In the genomic region with DNA sequence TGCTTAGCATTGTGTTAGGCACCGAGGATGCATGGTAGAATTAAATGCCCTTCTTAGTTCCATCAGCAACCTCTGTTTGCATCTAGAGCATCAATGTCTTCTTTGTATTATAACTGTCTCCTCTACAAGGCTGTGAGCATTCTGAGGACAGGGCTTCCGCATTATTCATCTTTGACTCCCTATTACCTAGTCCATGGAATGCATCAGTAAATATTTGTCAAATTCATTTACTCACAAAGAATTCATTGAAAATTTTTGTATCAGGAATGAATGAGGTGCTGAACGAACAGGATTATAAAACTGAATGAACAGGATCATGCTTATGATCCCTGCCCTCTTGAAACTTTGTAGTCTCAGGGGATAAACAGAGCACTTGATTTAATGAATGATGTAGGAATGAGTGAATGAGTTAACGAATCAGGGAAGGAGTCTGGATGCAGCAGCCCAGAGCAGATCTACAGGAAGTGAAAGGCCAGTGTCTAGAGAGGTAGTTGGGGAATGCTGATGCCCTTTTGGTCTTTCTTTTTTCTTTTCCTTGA, we compare ENCODE assay signal across 37 cellular contexts. TPM values are rescaled to one million over a fixed set of nuclear protein-coding genes. Genes with fewer than 3 reads are reported as not detected.
"Had no signal": no experiment of that assay in that cellular context is flagged by ENCODE, and none has a peak within 500 bp of the region (broad histone marks: within the 10 kb centered on the region; RNA-seq: fewer than 3 reads in every experiment).

No MANE protein-coding gene starts in this region.

- H3K9me3 ChIP-seq: adrenal gland, body of pancreas, breast epithelium had no signal

- H3K27ac Mint-ChIP-seq: activated B cell treated with CpG ODN at 0.5 μM for 24 hours; activated CD4-positive, alpha-beta memory T cell treated with anti-CD3 and anti-CD28 coated beads for 36 hours; activated CD4-positive, alpha-beta T cell treated with anti-CD3 and anti-CD28 coated beads, Interleukin-2, amount 10 ng/mL, durations not matched to agents 24 days and 14 days; activated CD8-positive, alpha-beta T cell treated with anti-CD3 and anti-CD28 coated beads for 36 hours; activated naive CD4-positive, alpha-beta T cell treated with anti-CD3 and anti-CD28 coated beads for 36 hours; activated naive CD4-positive, alpha-beta T cell treated with anti-CD3 and anti-CD28 coated beads, Interleukin-2, amount 50 U/mL, for 72 hours; activated naive CD8-positive, alpha-beta T cell treated with anti-CD3 and anti-CD28 coated beads for 36 hours; activated T-cell treated with anti-CD3 and anti-CD28 coated beads, Interleukin-2, amount 50 U/mL, for 72 hours; activated T-helper 1 cell treated with anti-CD3 and anti-CD28 coated beads, Interleukin-12 subunit alpha, Interleukin-12 subunit beta, Interleukin-2, Interleukin-4 antibody, amounts not matched to agents 30 ng/mL and 10 ng/mL and 1 ng/mL, durations not matched to agents 14 hours and 24 hours and 36 hours; activated T-helper 17 cell treated with anti-CD3 and anti-CD28 coated beads, Interleukin-2, amount 50 U/mL, for 72 hours; T-helper 2 cell treated with Interferon-gamma antibody and Interleukin-4, amounts not matched to agents 5 μg/mL and 100 μg/mL, for 36 hours had no signal

- H3K27me3 Mint-ChIP-seq: activated CD4-positive, alpha-beta memory T cell treated with anti-CD3 and anti-CD28 coated beads for 36 hours; activated CD4-positive, alpha-beta T cell treated with anti-CD3 and anti-CD28 coated beads, Interleukin-2, amount 10 ng/mL, durations not matched to agents 24 days and 14 days; activated CD8-positive, alpha-beta T cell treated with anti-CD3 and anti-CD28 coated beads for 36 hours; activated naive CD8-positive, alpha-beta T cell treated with anti-CD3 and anti-CD28 coated beads for 36 hours had no signal

- DNase-seq: activated B cell treated with CpG ODN at 0.5 μM for 24 hours; activated CD4-positive, alpha-beta memory T cell treated with anti-CD3 and anti-CD28 coated beads for 36 hours; activated CD4-positive, alpha-beta T cell treated with anti-CD3 and anti-CD28 coated beads for 4 hours; activated CD4-positive, alpha-beta T cell treated with anti-CD3 and anti-CD28 coated beads, Interleukin-2, amount 10 ng/mL, durations not matched to agents 24 days and 14 days; activated CD4-positive, alpha-beta T cell treated with anti-CD3 and anti-CD28 coated beads, Interleukin-2, amount 50 U/mL, for 1 hour; activated CD4-positive, alpha-beta T cell treated with anti-CD3 and anti-CD28 coated beads, Interleukin-2, amount 50 U/mL, for 4 hours; activated CD4-positive, CD25-positive, alpha-beta regulatory T cell treated with anti-CD3 and anti-CD28 coated beads, Interleukin-2, amount 50 U/mL, for 72 hours; activated CD8-positive, alpha-beta memory T cell treated with anti-CD3 and anti-CD28 coated beads, Interleukin-2, amount 50 U/mL, for 4 hours; activated CD8-positive, alpha-beta T cell treated with anti-CD3 and anti-CD28 coated beads for 36 hours; activated effector memory CD4-positive, alpha-beta T cell treated with anti-CD3 and anti-CD28 coated beads, Interleukin-2, amount 50 U/mL, for 16 hours; activated gamma-delta T cell treated with Interleukin-2 at 50 U/mL for 16 hours; activated naive CD4-positive, alpha-beta T cell; activated naive CD4-positive, alpha-beta T cell treated with anti-CD3 and anti-CD28 coated beads for 36 hours; activated naive CD4-positive, alpha-beta T cell treated with anti-CD3 and anti-CD28 coated beads, Interleukin-2, amount 50 U/mL, for 16 hours; activated naive CD8-positive, alpha-beta T cell treated with anti-CD3 and anti-CD28 coated beads for 36 hours; activated T-cell treated with anti-CD3 and anti-CD28 coated beads for 4 hours; activated T-cell treated with anti-CD3 and anti-CD28 coated beads, Interleukin-2, amount 50 U/mL, for 1 hour; activated T-cell treated with anti-CD3 and anti-CD28 coated beads, Interleukin-2, amount 50 U/mL, for 4 hours; activated T-cell treated with anti-CD3 and anti-CD28 coated beads, Interleukin-2, amount 50 U/mL, for 72 hours; adrenal gland; amniotic stem cell; aorta; body of pancreas; brain microvascular endothelial cell; central memory CD4-positive, alpha-beta T cell; T-helper 2 cell; T-helper 9 cell had no signal

- H3K9me3 Mint-ChIP-seq: activated B cell treated with CpG ODN at 0.5 μM for 24 hours; activated CD4-positive, alpha-beta memory T cell treated with anti-CD3 and anti-CD28 coated beads for 36 hours; activated CD4-positive, alpha-beta T cell treated with anti-CD3 and anti-CD28 coated beads, Interleukin-2, amount 10 ng/mL, durations not matched to agents 24 days and 14 days; activated CD8-positive, alpha-beta T cell treated with anti-CD3 and anti-CD28 coated beads for 36 hours; activated naive CD4-positive, alpha-beta T cell treated with anti-CD3 and anti-CD28 coated beads for 36 hours; activated naive CD4-positive, alpha-beta T cell treated with anti-CD3 and anti-CD28 coated beads, Interleukin-2, amount 50 U/mL, for 72 hours; activated naive CD8-positive, alpha-beta T cell treated with anti-CD3 and anti-CD28 coated beads for 36 hours; activated T-cell treated with anti-CD3 and anti-CD28 coated beads, Interleukin-2, amount 50 U/mL, for 4 hours; activated T-cell treated with anti-CD3 and anti-CD28 coated beads, Interleukin-2, amount 50 U/mL, for 72 hours; activated T-helper 1 cell treated with anti-CD3 and anti-CD28 coated beads, Interleukin-12 subunit alpha, Interleukin-12 subunit beta, Interleukin-2, Interleukin-4 antibody, amounts not matched to agents 30 ng/mL and 10 ng/mL and 1 ng/mL, durations not matched to agents 14 hours and 24 hours and 36 hours; activated T-helper 17 cell treated with anti-CD3 and anti-CD28 coated beads, Interleukin-2, amount 50 U/mL, for 72 hours; T-helper 2 cell treated with Interferon-gamma antibody and Interleukin-4, amounts not matched to agents 5 μg/mL and 100 μg/mL, for 36 hours had no signal

- H3K27ac ChIP-seq: adrenal gland, body of pancreas, brain microvascular endothelial cell, breast epithelium, VCaP had no signal

- H3K27me3 ChIP-seq: adrenal gland, body of pancreas, brain microvascular endothelial cell, breast epithelium had no signal

- H3K4me3 Mint-ChIP-seq: activated B cell treated with CpG ODN at 0.5 μM for 24 hours; activated CD4-positive, alpha-beta memory T cell treated with anti-CD3 and anti-CD28 coated beads for 36 hours; activated CD4-positive, alpha-beta T cell treated with anti-CD3 and anti-CD28 coated beads, Interleukin-2, amount 10 ng/mL, durations not matched to agents 24 days and 14 days; activated CD8-positive, alpha-beta T cell treated with anti-CD3 and anti-CD28 coated beads for 36 hours; activated naive CD4-positive, alpha-beta T cell treated with anti-CD3 and anti-CD28 coated beads for 36 hours; activated naive CD8-positive, alpha-beta T cell treated with anti-CD3 and anti-CD28 coated beads for 36 hours; activated T-cell treated with anti-CD3 and anti-CD28 coated beads, Interleukin-2, amount 50 U/mL, for 4 hours; activated T-cell treated with anti-CD3 and anti-CD28 coated beads, Interleukin-2, amount 50 U/mL, for 72 hours; activated T-helper 1 cell treated with anti-CD3 and anti-CD28 coated beads, Interleukin-12 subunit alpha, Interleukin-12 subunit beta, Interleukin-2, Interleukin-4 antibody, amounts not matched to agents 30 ng/mL and 10 ng/mL and 1 ng/mL, durations not matched to agents 14 hours and 24 hours and 36 hours; activated T-helper 17 cell treated with anti-CD3 and anti-CD28 coated beads, Interleukin-2, amount 50 U/mL, for 72 hours; T-helper 2 cell treated with Interferon-gamma antibody and Interleukin-4, amounts not matched to agents 5 μg/mL and 100 μg/mL, for 36 hours had no signal

- H3K4me1 Mint-ChIP-seq: activated B cell treated with CpG ODN at 0.5 μM for 24 hours; activated CD4-positive, alpha-beta T cell treated with anti-CD3 and anti-CD28 coated beads, Interleukin-2, amount 10 ng/mL, durations not matched to agents 24 days and 14 days; activated naive CD8-positive, alpha-beta T cell treated with anti-CD3 and anti-CD28 coated beads for 36 hours; activated T-helper 17 cell treated with anti-CD3 and anti-CD28 coated beads, Interleukin-2, amount 50 U/mL, for 72 hours had no signal

- H3K4me3 ChIP-seq: adrenal gland, body of pancreas, breast epithelium had no signal

- H3K36me3 ChIP-seq: adrenal gland, brain microvascular endothelial cell, breast epithelium had no signal

- H3K4me1 ChIP-seq: adrenal gland, breast epithelium had no signal

- ATAC-seq: activated CD8-positive, alpha-beta T cell treated with anti-CD3 and anti-CD28 coated beads for 36 hours; activated naive CD4-positive, alpha-beta T cell treated with anti-CD3 and anti-CD28 coated beads, Interleukin-2, amount 50 U/mL, for 72 hours; activated T-cell treated with anti-CD3 and anti-CD28 coated beads, Interleukin-2, amount 50 U/mL, for 4 hours; activated T-cell treated with anti-CD3 and anti-CD28 coated beads, Interleukin-2, amount 50 U/mL, for 72 hours; activated T-helper 17 cell treated with anti-CD3 and anti-CD28 coated beads, Interleukin-2, amount 50 U/mL, for 72 hours; body of pancreas had no signal

- H3K36me3 Mint-ChIP-seq: activated CD4-positive, alpha-beta memory T cell treated with anti-CD3 and anti-CD28 coated beads for 36 hours; activated naive CD4-positive, alpha-beta T cell treated with anti-CD3 and anti-CD28 coated beads, Interleukin-2, amount 50 U/mL, for 72 hours; activated naive CD8-positive, alpha-beta T cell treated with anti-CD3 and anti-CD28 coated beads for 36 hours had no signal

RNA-seq across cellular contexts. Expression of gene RHBDL2, which starts 2.8 kb away (rescaled TPM):
- total RNA-seq: activated B cell treated with CpG ODN at 0.5 μM for 24 hours; activated CD4-positive, alpha-beta memory T cell treated with anti-CD3 and anti-CD28 coated beads for 36 hours; activated CD4-positive, alpha-beta T cell treated with anti-CD3 and anti-CD28 coated beads, Interleukin-2, amount 10 ng/mL, durations not matched to agents 24 days and 14 days; activated CD8-positive, alpha-beta memory T cell treated with anti-CD3 and anti-CD28 coated beads for 36 hours; activated CD8-positive, alpha-beta T cell treated with anti-CD3 and anti-CD28 coated beads for 36 hours; activated naive CD4-positive, alpha-beta T cell treated with anti-CD3 and anti-CD28 coated beads for 36 hours; activated naive CD4-positive, alpha-beta T cell treated with anti-CD3 and anti-CD28 coated beads, Interleukin-2, amount 50 U/mL, for 72 hours; activated naive CD8-positive, alpha-beta T cell treated with anti-CD3 and anti-CD28 coated beads for 36 hours; activated T-cell treated with anti-CD3 and anti-CD28 coated beads, Interleukin-2, amount 50 U/mL, for 4 hours; activated T-cell treated with anti-CD3 and anti-CD28 coated beads, Interleukin-2, amount 50 U/mL, for 72 hours; activated T-helper 1 cell treated with anti-CD3 and anti-CD28 coated beads, Interleukin-12 subunit alpha, Interleukin-12 subunit beta, Interleukin-2, Interleukin-4 antibody, amounts not matched to agents 30 ng/mL and 10 ng/mL and 1 ng/mL, durations not matched to agents 14 hours and 24 hours and 36 hours; activated T-helper 17 cell treated with anti-CD3 and anti-CD28 coated beads, Interleukin-2, amount 50 U/mL, for 72 hours; astrocyte; cardiac septum had no signal
- polyA plus RNA-seq: aorta had no signal

RNA-seq across cellular contexts. Expression of gene GJA9, which starts 57.4 kb away (rescaled TPM):
- total RNA-seq: activated B cell treated with CpG ODN at 0.5 μM for 24 hours; activated CD4-positive, alpha-beta memory T cell treated with anti-CD3 and anti-CD28 coated beads for 36 hours; activated CD4-positive, alpha-beta T cell treated with anti-CD3 and anti-CD28 coated beads, Interleukin-2, amount 10 ng/mL, durations not matched to agents 24 days and 14 days; activated CD8-positive, alpha-beta memory T cell treated with anti-CD3 and anti-CD28 coated beads for 36 hours; activated CD8-positive, alpha-beta T cell treated with anti-CD3 and anti-CD28 coated beads for 36 hours; activated naive CD4-positive, alpha-beta T cell treated with anti-CD3 and anti-CD28 coated beads for 36 hours; activated naive CD4-positive, alpha-beta T cell treated with anti-CD3 and anti-CD28 coated beads, Interleukin-2, amount 50 U/mL, for 72 hours; activated naive CD8-positive, alpha-beta T cell treated with anti-CD3 and anti-CD28 coated beads for 36 hours; activated T-cell treated with anti-CD3 and anti-CD28 coated beads, Interleukin-2, amount 50 U/mL, for 4 hours; activated T-cell treated with anti-CD3 and anti-CD28 coated beads, Interleukin-2, amount 50 U/mL, for 72 hours; activated T-helper 1 cell treated with anti-CD3 and anti-CD28 coated beads, Interleukin-12 subunit alpha, Interleukin-12 subunit beta, Interleukin-2, Interleukin-4 antibody, amounts not matched to agents 30 ng/mL and 10 ng/mL and 1 ng/mL, durations not matched to agents 14 hours and 24 hours and 36 hours; activated T-helper 17 cell treated with anti-CD3 and anti-CD28 coated beads, Interleukin-2, amount 50 U/mL, for 72 hours; adrenal gland; aorta; astrocyte; body of pancreas; breast epithelium; cardiac septum; cerebellum had no signal
- polyA plus RNA-seq: adrenal gland, aorta had no signal
